In genomic region chr3:37625051-37625450, GRCh38 we compare ENCODE assay signal across 18 cellular contexts.
DNase-seq lines count a peak whose midpoint lies in the region; ATAC-seq, FAIRE-seq and TF ChIP-seq lines count a peak whose summit lies in the region.
"Had no signal": no experiment of that assay in that cellular context is flagged by ENCODE, and none has a peak within 500 bp of the region (broad histone marks: within the 10 kb centered on the region; RNA-seq: fewer than 3 reads in every experiment).

No MANE protein-coding gene starts in this region.

- TF ChIP-seq CTCF in astrocyte (IDR thresholded peaks at IDR 0.05; ENCODE audit: insufficient read depth, low read depth, low read length), result no peak

- peak overlapping the region; percentile 70 for H3K4me3 Mint-ChIP-seq in astrocyte (ENCODE audit: unreplicated experiment)
- no peak overlapping the region for H3K4me3 Mint-ChIP-seq in activated T-helper 2 cell treated with anti-CD3 and anti-CD28 coated beads, Interferon-gamma antibody, Interleukin-2, Interleukin-4, amounts not matched to agents 10 μg/mL and 5 μg/mL and 100 μg/mL, durations not matched to agents 14 hours and 24 hours and 36 hours (ENCODE audit: low read depth)

- H3K36me3 Mint-ChIP-seq in astrocyte (ENCODE audit: low read depth, unreplicated experiment), result peaks cover 2% of the 10 kb centered on the region
- H3K36me3 Mint-ChIP-seq in activated T-helper 2 cell treated with anti-CD3 and anti-CD28 coated beads, Interferon-gamma antibody, Interleukin-2, Interleukin-4, amounts not matched to agents 10 μg/mL and 5 μg/mL and 100 μg/mL, durations not matched to agents 14 hours and 24 hours and 36 hours (ENCODE audit: low read depth), result no peaks in the 10 kb centered on the region

- no peak for ATAC-seq in GM21737 (IDR thresholded peaks at IDR 0.05; ENCODE audit: unreplicated experiment)
- no peak for ATAC-seq in HG03108 (IDR thresholded peaks at IDR 0.05; ENCODE audit: unreplicated experiment)
- ATAC-seq: PC-3, Right ventricle myocardium inferior had no signal

- H4K20me1 ChIP-seq in BLaER1 treated with 17β-estradiol and CSF1 and Interleukin-3, amounts not matched to agents 10 nM and 100 nM, result peaks cover 0 to 9% (median 0%) of the 10 kb centered on the region in 11 experiments; a peak in 2 of 22 replicates
- no peaks in the 10 kb centered on the region for H4K20me1 ChIP-seq in astrocyte (ENCODE audit: insufficient read depth, low read length)

- H3K27me3 ChIP-seq in ACC112 (ENCODE audit: insufficient read depth, low read length) (no peaks in the 10 kb centered on the region), astrocyte (ENCODE audit: insufficient read depth, low read length) (peaks cover 8% of the 10 kb centered on the region), mesenchymal stem cell (ENCODE audit: control insufficient read depth in 1 of 2, insufficient read depth in 1 of 2, low read length in 2 of 2) (peaks cover 0 to 33% of the 10 kb centered on the region in 2 experiments)
- no peaks in the 10 kb centered on the region for H3K27me3 ChIP-seq in BLaER1 treated with 17β-estradiol and CSF1 and Interleukin-3, amounts not matched to agents 10 nM and 100 nM

- intact Hi-C loops in activated T-helper 2 cell treated with anti-CD3 and anti-CD28 coated beads, Interferon-gamma antibody, Interleukin-2, Interleukin-4, amounts not matched to agents 10 μg/mL and 5 μg/mL and 100 μg/mL, durations not matched to agents 14 hours and 24 hours and 36 hours (cut with micrococcal nuclease), result no loop called here

- H2AFZ ChIP-seq in ACC112 (ENCODE audit: low read length, unreplicated experiment), result peak overlapping the region; percentile 94
- H2AFZ ChIP-seq in astrocyte (ENCODE audit: low read depth, low read length), result no peak overlapping the region
- no peak overlapping the region for H2AFZ ChIP-seq in mesenchymal stem cell (ENCODE audit: low read depth, low read length)

- peak overlapping the region; percentile 14 to 84 (median 53); a peak in 19 of 22 replicates for H3K4me2 ChIP-seq in BLaER1 treated with 17β-estradiol and CSF1 and Interleukin-3, amounts not matched to agents 10 nM and 100 nM
- H3K4me2 ChIP-seq in astrocyte (ENCODE audit: low read length) (no peak overlapping the region), mesenchymal stem cell (ENCODE audit: low read length, poor library complexity, severe bottlenecking) (no peak overlapping the region)

- no peaks in the 10 kb centered on the region for H3K79me2 ChIP-seq in ACC112 (ENCODE audit: control insufficient read depth, insufficient read depth, low read length, unreplicated experiment)
- H3K79me2 ChIP-seq in astrocyte (ENCODE audit: insufficient read depth, low read length), result no peaks in the 10 kb centered on the region

- no peak overlapping the region for H3K4ac ChIP-seq in mesenchymal stem cell (ENCODE audit: low read depth in 1 of 2, low read length in 2 of 2)

- no peak overlapping the region for H3K4me3 ChIP-seq in ACC112 (ENCODE audit: low read depth, low read length)
- H3K4me3 ChIP-seq in BLaER1 treated with 17β-estradiol and CSF1 and Interleukin-3, amounts not matched to agents 10 nM and 100 nM, result no peak overlapping the region
- no peak overlapping the region for H3K4me3 ChIP-seq in astrocyte (ENCODE audit: insufficient read depth, low read depth, low read length)
- no peak overlapping the region for H3K4me3 ChIP-seq in mesenchymal stem cell (ENCODE audit: insufficient read depth in 1 of 2, low read depth in 1 of 2, low read length in 2 of 2)
- H3K4me3 ChIP-seq: HAP-1 had no signal

- H3K27ac ChIP-seq in ACC112 (ENCODE audit: low read depth, low read length), result no peak overlapping the region
- H3K27ac ChIP-seq in BLaER1 treated with 17β-estradiol and CSF1 and Interleukin-3, amounts not matched to agents 10 nM and 100 nM, result no peak overlapping the region
- H3K27ac ChIP-seq in astrocyte (ENCODE audit: low read depth, low read length), result no peak overlapping the region
- H3K27ac ChIP-seq in mesenchymal stem cell (ENCODE audit: low read length, poor library complexity, severe bottlenecking), result no peak overlapping the region

- H2AK5ac ChIP-seq in mesenchymal stem cell (ENCODE audit: low read length, severe bottlenecking), result no peak overlapping the region

- no peaks in the 10 kb centered on the region for H3K9me3 ChIP-seq in BLaER1 treated with 17β-estradiol and CSF1 and Interleukin-3, amounts not matched to agents 10 nM and 100 nM (replicated peaks in 1 of 11)
- no peaks in the 10 kb centered on the region for H3K9me3 ChIP-seq in astrocyte (ENCODE audit: insufficient read depth, low read depth, low read length)
- no peaks in the 10 kb centered on the region for H3K9me3 ChIP-seq in mesenchymal stem cell (ENCODE audit: control insufficient read depth, low read length)
- H3K9me3 ChIP-seq: HAP-1 had no signal

- peaks cover 24% of the 10 kb centered on the region for H3K4me1 ChIP-seq in ACC112 (ENCODE audit: control insufficient read depth, insufficient read depth, low read length, unreplicated experiment)
- peaks cover 46 to 64% (median 52%) of the 10 kb centered on the region in 10 experiments for H3K4me1 ChIP-seq in BLaER1 treated with 17β-estradiol and CSF1 and Interleukin-3, amounts not matched to agents 10 nM and 100 nM
- H3K4me1 ChIP-seq in astrocyte (ENCODE audit: insufficient read depth, low read length), result no peaks in the 10 kb centered on the region
- no peaks in the 10 kb centered on the region for H3K4me1 ChIP-seq in mesenchymal stem cell (ENCODE audit: control insufficient read depth, insufficient read depth, low read depth, low read length)

- no peak overlapping the region for H4K8ac ChIP-seq in mesenchymal stem cell (ENCODE audit: low read length)

- H3K14ac ChIP-seq in mesenchymal stem cell (ENCODE audit: low read length in 2 of 2), result no peak overlapping the region

- no peak overlapping the region for H2BK5ac ChIP-seq in mesenchymal stem cell (ENCODE audit: low read depth, low read length, poor library complexity, severe bottlenecking)

- no peaks in the 10 kb centered on the region for H3K79me1 ChIP-seq in mesenchymal stem cell (replicated peaks; ENCODE audit: low read length, poor library complexity, severe bottlenecking)

- H3K36me3 ChIP-seq in ACC112 (ENCODE audit: insufficient read depth, low read length) (no peaks in the 10 kb centered on the region), astrocyte (ENCODE audit: insufficient read depth, low read length) (no peaks in the 10 kb centered on the region), mesenchymal stem cell (ENCODE audit: control insufficient read depth in 1 of 2, insufficient read depth in 2 of 2, low read depth in 1 of 2, low read length in 2 of 2) (no peaks in the 10 kb centered on the region)
- H3K36me3 ChIP-seq in BLaER1 treated with 17β-estradiol and CSF1 and Interleukin-3, amounts not matched to agents 10 nM and 100 nM, result peaks cover 0 to 14% (median 0%) of the 10 kb centered on the region in 11 experiments; a peak in 5 of 22 replicates
- H3K36me3 ChIP-seq: HAP-1 had no signal

- no peak overlapping the region for H3K27ac Mint-ChIP-seq in astrocyte (ENCODE audit: unreplicated experiment)
- H3K27ac Mint-ChIP-seq in activated T-helper 2 cell treated with anti-CD3 and anti-CD28 coated beads, Interferon-gamma antibody, Interleukin-2, Interleukin-4, amounts not matched to agents 10 μg/mL and 5 μg/mL and 100 μg/mL, durations not matched to agents 14 hours and 24 hours and 36 hours, result no peak overlapping the region

- DNase-seq in astrocyte (ENCODE audit: low read depth) (no peak), mesenchymal stem cell (no peak), activated T-cell treated with anti-CD3 and anti-CD28 coated beads for 4 hours (no peak)
- DNase-seq in activated T-helper 2 cell treated with anti-CD3 and anti-CD28 coated beads, Interferon-gamma antibody, Interleukin-2, Interleukin-4, amounts not matched to agents 10 μg/mL and 5 μg/mL and 100 μg/mL, durations not matched to agents 14 hours and 24 hours and 36 hours (ENCODE audit: low spot score), result no peak
- DNase-seq: DMS153, EL, Kasumi-1, NCI-H1417, NCI-H2081, NCI-H345, NCI-H526 treated with DMSO at 0.1 percent for 48 hours, PC-3 had no signal

- peaks cover 14% of the 10 kb centered on the region for H3K4me1 Mint-ChIP-seq in astrocyte (ENCODE audit: low read depth, unreplicated experiment)
- H3K4me1 Mint-ChIP-seq in activated T-helper 2 cell treated with anti-CD3 and anti-CD28 coated beads, Interferon-gamma antibody, Interleukin-2, Interleukin-4, amounts not matched to agents 10 μg/mL and 5 μg/mL and 100 μg/mL, durations not matched to agents 14 hours and 24 hours and 36 hours (ENCODE audit: low read depth), result peaks cover 2% of the 10 kb centered on the region

- no peak overlapping the region for H3K23ac ChIP-seq in mesenchymal stem cell (ENCODE audit: low read length in 2 of 2)

- peaks cover 1% of the 10 kb centered on the region for H3K9me3 Mint-ChIP-seq in astrocyte (ENCODE audit: unreplicated experiment)
- H3K9me3 Mint-ChIP-seq in activated T-helper 2 cell treated with anti-CD3 and anti-CD28 coated beads, Interferon-gamma antibody, Interleukin-2, Interleukin-4, amounts not matched to agents 10 μg/mL and 5 μg/mL and 100 μg/mL, durations not matched to agents 14 hours and 24 hours and 36 hours, result no peaks in the 10 kb centered on the region

- H3K18ac ChIP-seq in mesenchymal stem cell (ENCODE audit: low read depth in 1 of 2, low read length in 2 of 2), result no peak overlapping the region

- no peak overlapping the region for H2BK120ac ChIP-seq in mesenchymal stem cell (ENCODE audit: low read depth, low read length)

- H2BK12ac ChIP-seq in mesenchymal stem cell (ENCODE audit: low read length in 2 of 2), result no peak overlapping the region

- peak overlapping the region; percentile 31 for H4K91ac ChIP-seq in mesenchymal stem cell (ENCODE audit: low read length)

- H2BK15ac ChIP-seq in mesenchymal stem cell (ENCODE audit: low read depth, poor library complexity, severe bottlenecking), result no peak overlapping the region

- H3K9ac ChIP-seq in BLaER1 treated with 17β-estradiol and CSF1 and Interleukin-3, amounts not matched to agents 10 nM and 100 nM, result no peak overlapping the region
- H3K9ac ChIP-seq in astrocyte (ENCODE audit: low read length) (no peak overlapping the region), mesenchymal stem cell (ENCODE audit: low read length) (no peak overlapping the region)

- no peak for FAIRE-seq in astrocyte (lab: Jason Lieb, UNC)

- peaks cover 5% of the 10 kb centered on the region for H3K27me3 Mint-ChIP-seq in astrocyte (ENCODE audit: low read depth, unreplicated experiment)
- H3K27me3 Mint-ChIP-seq in activated T-helper 2 cell treated with anti-CD3 and anti-CD28 coated beads, Interferon-gamma antibody, Interleukin-2, Interleukin-4, amounts not matched to agents 10 μg/mL and 5 μg/mL and 100 μg/mL, durations not matched to agents 14 hours and 24 hours and 36 hours (ENCODE audit: low read depth), result no peaks in the 10 kb centered on the region

- WGBS in mesenchymal stem cell, result 71% methylated on average over 2 of the region's 2 CpGs

Comparison
In these comparisons a context has a peak if more than half of its experiments do, and no peak if none do; other contexts are left out.
1. H3K4me2 ChIP-seq: peak in BLaER1 treated with 17β-estradiol and CSF1 and Interleukin-3, amounts not matched to agents 10 nM and 100 nM (11 of 11); none in astrocyte (single experiment) and mesenchymal stem cell (single experiment).